ENCODE assay signal across 13 cellular contexts in the genomic region with DNA sequence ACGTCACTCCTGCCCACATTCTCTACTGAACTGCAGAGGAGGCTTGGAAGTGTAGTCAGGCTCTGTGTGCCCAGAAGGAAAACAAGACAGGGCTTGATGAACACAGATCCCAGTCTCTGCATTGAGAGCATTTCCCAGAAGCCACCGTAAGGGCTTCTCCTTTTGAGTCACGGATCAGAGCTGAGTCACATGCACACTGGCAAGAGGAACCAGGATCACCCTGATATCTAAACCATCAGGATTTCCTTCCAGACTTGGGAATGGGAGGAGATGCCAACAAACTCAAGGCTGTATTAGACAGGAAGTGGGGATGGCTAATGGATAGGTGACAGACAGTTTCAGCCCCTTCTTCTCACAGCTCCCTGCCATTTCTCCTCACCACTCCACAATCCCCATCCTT. TPM values are rescaled to one million over a fixed set of nuclear protein-coding genes. Genes with fewer than 3 reads are reported as not detected.
DNase-seq lines count a peak whose midpoint lies in the region; ATAC-seq, FAIRE-seq and TF ChIP-seq lines count a peak whose summit lies in the region.
"Had no signal": no experiment of that assay in that cellular context is flagged by ENCODE, and none has a peak within 500 bp of the region (broad histone marks: within the 10 kb centered on the region; RNA-seq: fewer than 3 reads in every experiment).

No MANE protein-coding gene starts in this region.

- H3K4me3 ChIP-seq in bronchial epithelial cell (ENCODE audit: low read depth, low read length) (no peak overlapping the region), kidney epithelial cell (ENCODE audit: low read depth, low read length) (no peak overlapping the region), mucosa of descending colon (no peak overlapping the region)
- H3K4me3 ChIP-seq: Peyer's patch had no signal

- no peaks in the 10 kb centered on the region for H3K4me1 ChIP-seq in mucosa of descending colon (ENCODE audit: low read depth)
- H3K4me1 ChIP-seq: Peyer's patch had no signal

- H3K27me3 ChIP-seq in bronchial epithelial cell (ENCODE audit: control insufficient read depth, insufficient read depth, low read length) (no peaks in the 10 kb centered on the region), kidney epithelial cell (ENCODE audit: control insufficient read depth, insufficient read depth, low read length) (no peaks in the 10 kb centered on the region)
- H3K27me3 ChIP-seq: Peyer's patch had no signal

- TF ChIP-seq CTCF in bronchial epithelial cell (IDR thresholded peaks at IDR 0.05; ENCODE audit: insufficient read depth, low read length, severe bottlenecking) (no peak), kidney epithelial cell (IDR thresholded peaks at IDR 0.05; ENCODE audit: insufficient read depth, low read length, poor library complexity, severe bottlenecking) (no peak), mucosa of descending colon (IDR thresholded peaks at IDR 0.05) (no peak)

- H3K36me3 ChIP-seq in bronchial epithelial cell (ENCODE audit: control insufficient read depth, insufficient read depth, low read length), result no peaks in the 10 kb centered on the region
- no peaks in the 10 kb centered on the region for H3K36me3 ChIP-seq in kidney epithelial cell (ENCODE audit: control insufficient read depth, insufficient read depth, low read length)
- H3K36me3 ChIP-seq in mucosa of descending colon (ENCODE audit: low read depth), result no peaks in the 10 kb centered on the region
- H3K36me3 ChIP-seq: Peyer's patch had no signal

- intact Hi-C loops in mucosa of descending colon (cut with DNase I, micrococcal nuclease), result no loop called here

- DNase-seq in Daoy (ENCODE audit: low read depth) (peak; percentile 72), MV-4-11 (lab: John Stamatoyannopoulos, UW) (peak; percentile 33), bronchial epithelial cell (ENCODE audit: low read depth) (peak; percentile 99), kidney epithelial cell (ENCODE audit: low read depth) (peak; percentile 29), NCI-H82 treated with DMSO at 0.1 percent for 48 hours (lab: John Stamatoyannopoulos, UW; ENCODE audit: unreplicated experiment) (no peak), C1 segment of cervical spinal cord (lab: John Stamatoyannopoulos, UW) (no peak), mucosa of descending colon (no peak)
- DNase-seq: anterior cingulate cortex; CD4-positive, CD25-positive, alpha-beta regulatory T cell; GOT3; Karpas-422; Peyer's patch had no signal

- peak; percentile 92 for FAIRE-seq in bronchial epithelial cell (lab: Jason Lieb, UNC)

- no peak for ATAC-seq in GM21390 (IDR thresholded peaks at IDR 0.05; ENCODE audit: unreplicated experiment)
- ATAC-seq in mucosa of descending colon, result no peak

- H3K9me3 ChIP-seq in mucosa of descending colon, result no peaks in the 10 kb centered on the region
- H3K9me3 ChIP-seq: Peyer's patch had no signal

RNA-seq across cellular contexts. Expression of a gene that starts 17.7 kb away (rescaled TPM):
- 12.6 and 36.9 TPM in 2 replicates for total RNA-seq in Daoy (2014; rRNA removed; shearing (Covaris generic))
- total RNA-seq in bronchial epithelial cell (5.0 and 11.6 TPM in 2 replicates), kidney epithelial cell (17.9 and 20.1 TPM in 2 replicates), mucosa of descending colon (10 to 100 TPM in 1 of 3 donors, 1 to 10 TPM in 2; 1.8 to 18.9 (median 1.9) TPM)
- total RNA-seq: CD4-positive, CD25-positive, alpha-beta regulatory T cell had no signal

RNA-seq across cellular contexts. Expression of a gene that starts 39.1 kb away (rescaled TPM):
- 2.6 and 22.7 TPM in 2 replicates for total RNA-seq in Daoy (2014; rRNA removed; shearing (Covaris generic))
- total RNA-seq in bronchial epithelial cell, result 5.3 and 5.8 TPM in 2 replicates
- total RNA-seq in kidney epithelial cell, result 3.0 and 6.9 TPM in 2 replicates
- 10 to 100 TPM in 1 of 3 donors, 1 to 10 TPM in 1, under 1 TPM in 1; 0.63 to 10.2 (median 1.5) TPM for total RNA-seq in mucosa of descending colon

Comparison
In these comparisons a context has a peak if more than half of its experiments do, and no peak if none do; other contexts are left out.
1. DNase-seq: peak in Daoy (single experiment), MV-4-11 (single experiment), bronchial epithelial cell (single experiment) and kidney epithelial cell (single experiment); none in NCI-H82 treated with DMSO at 0.1 percent for 48 hours (single experiment), C1 segment of cervical spinal cord (0 of 14) and mucosa of descending colon (0 of 3).